ENCODE assay signal across 1 cellular context in the genomic region with DNA sequence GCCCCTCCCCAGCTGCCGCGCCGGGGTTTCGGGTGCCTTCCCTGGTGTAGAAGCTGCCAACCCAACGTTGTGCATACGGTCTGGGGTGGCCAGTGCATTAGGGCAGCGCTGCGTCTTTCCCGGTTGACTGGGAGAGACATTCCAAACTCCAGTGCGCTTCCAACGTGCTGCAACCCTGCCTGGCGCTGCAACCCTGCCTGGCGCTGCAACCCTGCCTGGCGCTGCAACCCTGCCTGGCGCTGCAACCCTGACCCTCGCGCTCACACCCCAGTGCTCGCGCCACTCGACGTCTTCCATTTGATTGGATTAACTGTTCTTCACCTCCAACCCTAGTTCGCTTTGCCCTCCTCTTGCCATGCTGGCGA.
TF ChIP-seq lines count a peak whose summit lies in the region.

No MANE protein-coding gene starts in this region.

TF ChIP-seq in WTC11, 78 proteins besides CTCF, POLR2A, EP300 and RAD21 (continued from another document):
- TF ChIP-seq, protein P1, sequence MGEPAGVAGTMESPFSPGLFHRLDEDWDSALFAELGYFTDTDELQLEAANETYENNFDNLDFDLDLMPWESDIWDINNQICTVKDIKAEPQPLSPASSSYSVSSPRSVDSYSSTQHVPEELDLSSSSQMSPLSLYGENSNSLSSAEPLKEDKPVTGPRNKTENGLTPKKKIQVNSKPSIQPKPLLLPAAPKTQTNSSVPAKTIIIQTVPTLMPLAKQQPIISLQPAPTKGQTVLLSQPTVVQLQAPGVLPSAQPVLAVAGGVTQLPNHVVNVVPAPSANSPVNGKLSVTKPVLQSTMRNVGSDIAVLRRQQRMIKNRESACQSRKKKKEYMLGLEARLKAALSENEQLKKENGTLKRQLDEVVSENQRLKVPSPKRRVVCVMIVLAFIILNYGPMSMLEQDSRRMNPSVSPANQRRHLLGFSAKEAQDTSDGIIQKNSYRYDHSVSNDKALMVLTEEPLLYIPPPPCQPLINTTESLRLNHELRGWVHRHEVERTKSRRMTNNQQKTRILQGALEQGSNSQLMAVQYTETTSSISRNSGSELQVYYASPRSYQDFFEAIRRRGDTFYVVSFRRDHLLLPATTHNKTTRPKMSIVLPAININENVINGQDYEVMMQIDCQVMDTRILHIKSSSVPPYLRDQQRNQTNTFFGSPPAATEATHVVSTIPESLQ (CRISPR knock-in tag; IDR thresholded peaks at IDR 0.05), result no peak
- TF ChIP-seq, protein P2, sequence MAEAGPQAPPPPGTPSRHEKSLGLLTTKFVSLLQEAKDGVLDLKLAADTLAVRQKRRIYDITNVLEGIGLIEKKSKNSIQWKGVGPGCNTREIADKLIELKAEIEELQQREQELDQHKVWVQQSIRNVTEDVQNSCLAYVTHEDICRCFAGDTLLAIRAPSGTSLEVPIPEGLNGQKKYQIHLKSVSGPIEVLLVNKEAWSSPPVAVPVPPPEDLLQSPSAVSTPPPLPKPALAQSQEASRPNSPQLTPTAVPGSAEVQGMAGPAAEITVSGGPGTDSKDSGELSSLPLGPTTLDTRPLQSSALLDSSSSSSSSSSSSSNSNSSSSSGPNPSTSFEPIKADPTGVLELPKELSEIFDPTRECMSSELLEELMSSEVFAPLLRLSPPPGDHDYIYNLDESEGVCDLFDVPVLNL (CRISPR knock-in tag; IDR thresholded peaks at IDR 0.05; ENCODE audit: borderline replicate concordance, low read depth), result no peak
- no peak for TF ChIP-seq HMGA2 (CRISPR knock-in tag; IDR thresholded peaks at IDR 0.05)
- TF ChIP-seq ZNF423 (CRISPR knock-in tag; IDR thresholded peaks at IDR 0.05), result no peak
- TF ChIP-seq, protein P3, sequence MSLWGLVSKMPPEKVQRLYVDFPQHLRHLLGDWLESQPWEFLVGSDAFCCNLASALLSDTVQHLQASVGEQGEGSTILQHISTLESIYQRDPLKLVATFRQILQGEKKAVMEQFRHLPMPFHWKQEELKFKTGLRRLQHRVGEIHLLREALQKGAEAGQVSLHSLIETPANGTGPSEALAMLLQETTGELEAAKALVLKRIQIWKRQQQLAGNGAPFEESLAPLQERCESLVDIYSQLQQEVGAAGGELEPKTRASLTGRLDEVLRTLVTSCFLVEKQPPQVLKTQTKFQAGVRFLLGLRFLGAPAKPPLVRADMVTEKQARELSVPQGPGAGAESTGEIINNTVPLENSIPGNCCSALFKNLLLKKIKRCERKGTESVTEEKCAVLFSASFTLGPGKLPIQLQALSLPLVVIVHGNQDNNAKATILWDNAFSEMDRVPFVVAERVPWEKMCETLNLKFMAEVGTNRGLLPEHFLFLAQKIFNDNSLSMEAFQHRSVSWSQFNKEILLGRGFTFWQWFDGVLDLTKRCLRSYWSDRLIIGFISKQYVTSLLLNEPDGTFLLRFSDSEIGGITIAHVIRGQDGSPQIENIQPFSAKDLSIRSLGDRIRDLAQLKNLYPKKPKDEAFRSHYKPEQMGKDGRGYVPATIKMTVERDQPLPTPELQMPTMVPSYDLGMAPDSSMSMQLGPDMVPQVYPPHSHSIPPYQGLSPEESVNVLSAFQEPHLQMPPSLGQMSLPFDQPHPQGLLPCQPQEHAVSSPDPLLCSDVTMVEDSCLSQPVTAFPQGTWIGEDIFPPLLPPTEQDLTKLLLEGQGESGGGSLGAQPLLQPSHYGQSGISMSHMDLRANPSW (CRISPR knock-in tag; conservative IDR thresholded peaks at IDR 0.05; ENCODE audit: low read depth), result 0 out of 2 replicates have a peak, but pooled peaks have one; percentile 20
- TF ChIP-seq, protein P4, sequence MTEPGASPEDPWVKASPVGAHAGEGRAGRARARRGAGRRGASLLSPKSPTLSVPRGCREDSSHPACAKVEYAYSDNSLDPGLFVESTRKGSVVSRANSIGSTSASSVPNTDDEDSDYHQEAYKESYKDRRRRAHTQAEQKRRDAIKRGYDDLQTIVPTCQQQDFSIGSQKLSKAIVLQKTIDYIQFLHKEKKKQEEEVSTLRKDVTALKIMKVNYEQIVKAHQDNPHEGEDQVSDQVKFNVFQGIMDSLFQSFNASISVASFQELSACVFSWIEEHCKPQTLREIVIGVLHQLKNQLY (CRISPR knock-in tag; IDR thresholded peaks at IDR 0.05), result no peak
- TF ChIP-seq NR1H2 (CRISPR knock-in tag; IDR thresholded peaks at IDR 0.05), result no peak
- no peak for TF ChIP-seq NFATC4 (CRISPR knock-in tag; IDR thresholded peaks at IDR 0.05)
- TF ChIP-seq, protein P5, sequence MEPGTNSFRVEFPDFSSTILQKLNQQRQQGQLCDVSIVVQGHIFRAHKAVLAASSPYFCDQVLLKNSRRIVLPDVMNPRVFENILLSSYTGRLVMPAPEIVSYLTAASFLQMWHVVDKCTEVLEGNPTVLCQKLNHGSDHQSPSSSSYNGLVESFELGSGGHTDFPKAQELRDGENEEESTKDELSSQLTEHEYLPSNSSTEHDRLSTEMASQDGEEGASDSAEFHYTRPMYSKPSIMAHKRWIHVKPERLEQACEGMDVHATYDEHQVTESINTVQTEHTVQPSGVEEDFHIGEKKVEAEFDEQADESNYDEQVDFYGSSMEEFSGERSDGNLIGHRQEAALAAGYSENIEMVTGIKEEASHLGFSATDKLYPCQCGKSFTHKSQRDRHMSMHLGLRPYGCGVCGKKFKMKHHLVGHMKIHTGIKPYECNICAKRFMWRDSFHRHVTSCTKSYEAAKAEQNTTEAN (CRISPR knock-in tag; IDR thresholded peaks at IDR 0.05), result no peak
- TF ChIP-seq ZNF671 (CRISPR knock-in tag; IDR thresholded peaks at IDR 0.05), result no peak
- TF ChIP-seq, protein P6, sequence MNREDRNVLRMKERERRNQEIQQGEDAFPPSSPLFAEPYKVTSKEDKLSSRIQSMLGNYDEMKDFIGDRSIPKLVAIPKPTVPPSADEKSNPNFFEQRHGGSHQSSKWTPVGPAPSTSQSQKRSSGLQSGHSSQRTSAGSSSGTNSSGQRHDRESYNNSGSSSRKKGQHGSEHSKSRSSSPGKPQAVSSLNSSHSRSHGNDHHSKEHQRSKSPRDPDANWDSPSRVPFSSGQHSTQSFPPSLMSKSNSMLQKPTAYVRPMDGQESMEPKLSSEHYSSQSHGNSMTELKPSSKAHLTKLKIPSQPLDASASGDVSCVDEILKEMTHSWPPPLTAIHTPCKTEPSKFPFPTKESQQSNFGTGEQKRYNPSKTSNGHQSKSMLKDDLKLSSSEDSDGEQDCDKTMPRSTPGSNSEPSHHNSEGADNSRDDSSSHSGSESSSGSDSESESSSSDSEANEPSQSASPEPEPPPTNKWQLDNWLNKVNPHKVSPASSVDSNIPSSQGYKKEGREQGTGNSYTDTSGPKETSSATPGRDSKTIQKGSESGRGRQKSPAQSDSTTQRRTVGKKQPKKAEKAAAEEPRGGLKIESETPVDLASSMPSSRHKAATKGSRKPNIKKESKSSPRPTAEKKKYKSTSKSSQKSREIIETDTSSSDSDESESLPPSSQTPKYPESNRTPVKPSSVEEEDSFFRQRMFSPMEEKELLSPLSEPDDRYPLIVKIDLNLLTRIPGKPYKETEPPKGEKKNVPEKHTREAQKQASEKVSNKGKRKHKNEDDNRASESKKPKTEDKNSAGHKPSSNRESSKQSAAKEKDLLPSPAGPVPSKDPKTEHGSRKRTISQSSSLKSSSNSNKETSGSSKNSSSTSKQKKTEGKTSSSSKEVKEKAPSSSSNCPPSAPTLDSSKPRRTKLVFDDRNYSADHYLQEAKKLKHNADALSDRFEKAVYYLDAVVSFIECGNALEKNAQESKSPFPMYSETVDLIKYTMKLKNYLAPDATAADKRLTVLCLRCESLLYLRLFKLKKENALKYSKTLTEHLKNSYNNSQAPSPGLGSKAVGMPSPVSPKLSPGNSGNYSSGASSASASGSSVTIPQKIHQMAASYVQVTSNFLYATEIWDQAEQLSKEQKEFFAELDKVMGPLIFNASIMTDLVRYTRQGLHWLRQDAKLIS (CRISPR knock-in tag; IDR thresholded peaks at IDR 0.05; ENCODE audit: borderline replicate concordance), result no peak
- no peak for TF ChIP-seq SP1 (CRISPR knock-in tag; conservative IDR thresholded peaks at IDR 0.05)
- TF ChIP-seq, protein P7, sequence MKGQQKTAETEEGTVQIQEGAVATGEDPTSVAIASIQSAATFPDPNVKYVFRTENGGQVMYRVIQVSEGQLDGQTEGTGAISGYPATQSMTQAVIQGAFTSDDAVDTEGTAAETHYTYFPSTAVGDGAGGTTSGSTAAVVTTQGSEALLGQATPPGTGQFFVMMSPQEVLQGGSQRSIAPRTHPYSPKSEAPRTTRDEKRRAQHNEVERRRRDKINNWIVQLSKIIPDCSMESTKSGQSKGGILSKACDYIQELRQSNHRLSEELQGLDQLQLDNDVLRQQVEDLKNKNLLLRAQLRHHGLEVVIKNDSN (CRISPR knock-in tag; IDR thresholded peaks at IDR 0.05), result 0 out of 2 replicates have a peak, but pooled peaks have one; percentile 6
- TF ChIP-seq ELF4 (CRISPR knock-in tag; IDR thresholded peaks at IDR 0.05; ENCODE audit: low read depth), result no peak
- TF ChIP-seq OVOL2 (CRISPR knock-in tag; IDR thresholded peaks at IDR 0.05; ENCODE audit: borderline replicate concordance), result no peak
- TF ChIP-seq FOXK1 (CRISPR knock-in tag; IDR thresholded peaks at IDR 0.05), result no peak
- TF ChIP-seq ETV6 (CRISPR knock-in tag; IDR thresholded peaks at IDR 0.05), result no peak
- TF ChIP-seq CREM (CRISPR knock-in tag; IDR thresholded peaks at IDR 0.05), result 0 out of 2 replicates have a peak, but pooled peaks have one; percentile 6
- TF ChIP-seq GTF2I (CRISPR knock-in tag; conservative IDR thresholded peaks at IDR 0.05), result 0 out of 2 replicates have a peak, but pooled peaks have one; percentile 22
- TF ChIP-seq KAT7 (CRISPR knock-in tag; IDR thresholded peaks at IDR 0.05; ENCODE audit: borderline replicate concordance), result no peak
- TF ChIP-seq, protein P8, sequence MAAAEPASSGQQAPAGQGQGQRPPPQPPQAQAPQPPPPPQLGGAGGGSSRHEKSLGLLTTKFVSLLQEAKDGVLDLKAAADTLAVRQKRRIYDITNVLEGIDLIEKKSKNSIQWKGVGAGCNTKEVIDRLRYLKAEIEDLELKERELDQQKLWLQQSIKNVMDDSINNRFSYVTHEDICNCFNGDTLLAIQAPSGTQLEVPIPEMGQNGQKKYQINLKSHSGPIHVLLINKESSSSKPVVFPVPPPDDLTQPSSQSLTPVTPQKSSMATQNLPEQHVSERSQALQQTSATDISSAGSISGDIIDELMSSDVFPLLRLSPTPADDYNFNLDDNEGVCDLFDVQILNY (CRISPR knock-in tag; IDR thresholded peaks at IDR 0.05), result no peak
- TF ChIP-seq SMAD3 (CRISPR knock-in tag; IDR thresholded peaks at IDR 0.05; ENCODE audit: borderline replicate concordance), result no peak
- TF ChIP-seq, protein P9, sequence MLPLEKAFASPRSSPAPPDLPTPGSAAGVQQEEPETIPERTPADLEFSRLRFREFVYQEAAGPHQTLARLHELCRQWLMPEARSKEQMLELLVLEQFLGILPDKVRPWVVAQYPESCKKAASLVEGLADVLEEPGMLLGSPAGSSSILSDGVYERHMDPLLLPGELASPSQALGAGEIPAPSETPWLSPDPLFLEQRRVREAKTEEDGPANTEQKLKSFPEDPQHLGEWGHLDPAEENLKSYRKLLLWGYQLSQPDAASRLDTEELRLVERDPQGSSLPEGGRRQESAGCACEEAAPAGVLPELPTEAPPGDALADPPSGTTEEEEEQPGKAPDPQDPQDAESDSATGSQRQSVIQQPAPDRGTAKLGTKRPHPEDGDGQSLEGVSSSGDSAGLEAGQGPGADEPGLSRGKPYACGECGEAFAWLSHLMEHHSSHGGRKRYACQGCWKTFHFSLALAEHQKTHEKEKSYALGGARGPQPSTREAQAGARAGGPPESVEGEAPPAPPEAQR (CRISPR knock-in tag; IDR thresholded peaks at IDR 0.05), result no peak
- no peak for TF ChIP-seq ZNF219 (CRISPR knock-in tag; IDR thresholded peaks at IDR 0.05; ENCODE audit: borderline replicate concordance)
- TF ChIP-seq ZBTB21 (CRISPR knock-in tag; IDR thresholded peaks at IDR 0.05; ENCODE audit: borderline replicate concordance), result peak; percentile 23; the same call in 1 of the 2 replicates
- TF ChIP-seq, protein P10, sequence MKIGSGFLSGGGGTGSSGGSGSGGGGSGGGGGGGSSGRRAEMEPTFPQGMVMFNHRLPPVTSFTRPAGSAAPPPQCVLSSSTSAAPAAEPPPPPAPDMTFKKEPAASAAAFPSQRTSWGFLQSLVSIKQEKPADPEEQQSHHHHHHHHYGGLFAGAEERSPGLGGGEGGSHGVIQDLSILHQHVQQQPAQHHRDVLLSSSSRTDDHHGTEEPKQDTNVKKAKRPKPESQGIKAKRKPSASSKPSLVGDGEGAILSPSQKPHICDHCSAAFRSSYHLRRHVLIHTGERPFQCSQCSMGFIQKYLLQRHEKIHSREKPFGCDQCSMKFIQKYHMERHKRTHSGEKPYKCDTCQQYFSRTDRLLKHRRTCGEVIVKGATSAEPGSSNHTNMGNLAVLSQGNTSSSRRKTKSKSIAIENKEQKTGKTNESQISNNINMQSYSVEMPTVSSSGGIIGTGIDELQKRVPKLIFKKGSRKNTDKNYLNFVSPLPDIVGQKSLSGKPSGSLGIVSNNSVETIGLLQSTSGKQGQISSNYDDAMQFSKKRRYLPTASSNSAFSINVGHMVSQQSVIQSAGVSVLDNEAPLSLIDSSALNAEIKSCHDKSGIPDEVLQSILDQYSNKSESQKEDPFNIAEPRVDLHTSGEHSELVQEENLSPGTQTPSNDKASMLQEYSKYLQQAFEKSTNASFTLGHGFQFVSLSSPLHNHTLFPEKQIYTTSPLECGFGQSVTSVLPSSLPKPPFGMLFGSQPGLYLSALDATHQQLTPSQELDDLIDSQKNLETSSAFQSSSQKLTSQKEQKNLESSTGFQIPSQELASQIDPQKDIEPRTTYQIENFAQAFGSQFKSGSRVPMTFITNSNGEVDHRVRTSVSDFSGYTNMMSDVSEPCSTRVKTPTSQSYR (CRISPR knock-in tag; IDR thresholded peaks at IDR 0.05), result no peak
- TF ChIP-seq, protein P11, sequence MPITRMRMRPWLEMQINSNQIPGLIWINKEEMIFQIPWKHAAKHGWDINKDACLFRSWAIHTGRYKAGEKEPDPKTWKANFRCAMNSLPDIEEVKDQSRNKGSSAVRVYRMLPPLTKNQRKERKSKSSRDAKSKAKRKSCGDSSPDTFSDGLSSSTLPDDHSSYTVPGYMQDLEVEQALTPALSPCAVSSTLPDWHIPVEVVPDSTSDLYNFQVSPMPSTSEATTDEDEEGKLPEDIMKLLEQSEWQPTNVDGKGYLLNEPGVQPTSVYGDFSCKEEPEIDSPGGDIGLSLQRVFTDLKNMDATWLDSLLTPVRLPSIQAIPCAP (CRISPR knock-in tag; IDR thresholded peaks at IDR 0.05), result no peak
- TF ChIP-seq SOX15 (CRISPR knock-in tag; IDR thresholded peaks at IDR 0.05), result no peak
- no peak for TF ChIP-seq EMX1 (CRISPR knock-in tag; IDR thresholded peaks at IDR 0.05)
- TF ChIP-seq TP53 (CRISPR knock-in tag; IDR thresholded peaks at IDR 0.05), result no peak
- TF ChIP-seq, protein P12, sequence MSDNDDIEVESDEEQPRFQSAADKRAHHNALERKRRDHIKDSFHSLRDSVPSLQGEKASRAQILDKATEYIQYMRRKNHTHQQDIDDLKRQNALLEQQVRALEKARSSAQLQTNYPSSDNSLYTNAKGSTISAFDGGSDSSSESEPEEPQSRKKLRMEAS (CRISPR knock-in tag; IDR thresholded peaks at IDR 0.05), result peak; percentile 64
- no peak for TF ChIP-seq NFE2L1 (CRISPR knock-in tag; IDR thresholded peaks at IDR 0.05)
- TF ChIP-seq ESRRA (CRISPR knock-in tag; IDR thresholded peaks at IDR 0.05; ENCODE audit: borderline replicate concordance), result no peak
- TF ChIP-seq, protein P13, sequence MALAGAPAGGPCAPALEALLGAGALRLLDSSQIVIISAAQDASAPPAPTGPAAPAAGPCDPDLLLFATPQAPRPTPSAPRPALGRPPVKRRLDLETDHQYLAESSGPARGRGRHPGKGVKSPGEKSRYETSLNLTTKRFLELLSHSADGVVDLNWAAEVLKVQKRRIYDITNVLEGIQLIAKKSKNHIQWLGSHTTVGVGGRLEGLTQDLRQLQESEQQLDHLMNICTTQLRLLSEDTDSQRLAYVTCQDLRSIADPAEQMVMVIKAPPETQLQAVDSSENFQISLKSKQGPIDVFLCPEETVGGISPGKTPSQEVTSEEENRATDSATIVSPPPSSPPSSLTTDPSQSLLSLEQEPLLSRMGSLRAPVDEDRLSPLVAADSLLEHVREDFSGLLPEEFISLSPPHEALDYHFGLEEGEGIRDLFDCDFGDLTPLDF (CRISPR knock-in tag; IDR thresholded peaks at IDR 0.05), result no peak
- TF ChIP-seq SMAD4 (CRISPR knock-in tag; IDR thresholded peaks at IDR 0.05), result no peak
